Comparison of ENCODE assay signal across 27 cellular contexts in genomic region chr9:21533597-21533996, GRCh38. TPM values are rescaled to one million over a fixed set of nuclear protein-coding genes. Genes with fewer than 3 reads are reported as not detected.
"Had no signal": no experiment of that assay in that cellular context is flagged by ENCODE, and none has a peak within 500 bp of the region (broad histone marks: within the 10 kb centered on the region; RNA-seq: fewer than 3 reads in every experiment).

No MANE protein-coding gene starts in this region.

- H2AFZ ChIP-seq: neural progenitor cell had no signal

- DNase-seq: cortex of kidney; dorsolateral prefrontal cortex; effector CD8-positive, alpha-beta T cell; esophagus squamous epithelium; foreskin keratinocyte; heart left ventricle; hippocampal formation; kidney glomerular epithelial cell; midbrain; nucleus accumbens; ovary; right cardiac atrium; small intestine; stimulated activated CD4-positive, alpha-beta T cell treated with anti-CD3 and anti-CD28 coated beads, Interleukin-12 subunit alpha, Interleukin-12 subunit beta, amount 100 ng/mL, for 4 hours; stimulated activated CD4-positive, alpha-beta T cell treated with anti-CD3 and anti-CD28 coated beads, Interleukin-4, amount 100 ng/mL, for 1 hour; stimulated activated CD8-positive, alpha-beta memory T cell treated with anti-CD3 and anti-CD28 coated beads, Interleukin-4, amount 100 ng/mL, for 48 hours; stimulated activated naive CD8-positive, alpha-beta T cell treated with anti-CD3 and anti-CD28 coated beads, Interleukin-15, Interleukin-2, amounts not matched to agents 100 U/mL and 50 U/mL, for 24 hours; thyroid gland; upper lobe of right lung had no signal

- H3K36me3 ChIP-seq: heart left ventricle, neural progenitor cell, ovary, suprapubic skin, thyroid gland, upper lobe of right lung, vagina had no signal

- H3K36me3 Mint-ChIP-seq: natural killer cell treated with Interleukin-12 subunit alpha and Interleukin-12 subunit beta and Interleukin-15 and Interleukin-18, amount 100 ng/mL, for 72 hours; stimulated activated effector memory CD8-positive, alpha-beta T cell treated with anti-CD3 and anti-CD28 coated beads, Interleukin-12 subunit alpha, Interleukin-12 subunit beta, amount 100 ng/mL, for 72 hours had no signal

- H3K9me3 ChIP-seq: esophagus squamous epithelium, suprapubic skin, thyroid gland, upper lobe of right lung, vagina had no signal

- H3K27ac Mint-ChIP-seq: natural killer cell treated with Interleukin-12 subunit alpha and Interleukin-12 subunit beta and Interleukin-15 and Interleukin-18, amount 100 ng/mL, for 72 hours; neural progenitor cell; stimulated activated effector memory CD8-positive, alpha-beta T cell treated with anti-CD3 and anti-CD28 coated beads, Interleukin-12 subunit alpha, Interleukin-12 subunit beta, amount 100 ng/mL, for 72 hours had no signal

- H3K9ac ChIP-seq: neural progenitor cell had no signal

- H3K4me1 ChIP-seq: esophagus squamous epithelium, heart left ventricle, neural progenitor cell, suprapubic skin, thyroid gland, upper lobe of right lung, vagina had no signal

- H3K4me3 ChIP-seq: dorsolateral prefrontal cortex, esophagus squamous epithelium, heart left ventricle, neural progenitor cell, ovary, suprapubic skin, thyroid gland, upper lobe of right lung, vagina had no signal

- H3K27me3 ChIP-seq: foreskin keratinocyte, neural progenitor cell, ovary, suprapubic skin, thyroid gland, vagina had no signal

- ATAC-seq: foreskin keratinocyte; heart left ventricle; natural killer cell treated with Interleukin-12 subunit alpha and Interleukin-12 subunit beta and Interleukin-15 and Interleukin-18, amount 100 ng/mL, for 72 hours; right cardiac atrium; stimulated activated effector memory CD8-positive, alpha-beta T cell treated with anti-CD3 and anti-CD28 coated beads, Interleukin-12 subunit alpha, Interleukin-12 subunit beta, amount 100 ng/mL, for 72 hours; stimulated activated naive CD8-positive, alpha-beta T cell treated with anti-CD3 and anti-CD28 coated beads, Interleukin-15, Interleukin-2, amounts not matched to agents 100 U/mL and 50 U/mL, for 24 hours; upper lobe of right lung had no signal

- H3K9me3 Mint-ChIP-seq: natural killer cell treated with Interleukin-12 subunit alpha and Interleukin-12 subunit beta and Interleukin-15 and Interleukin-18, amount 100 ng/mL, for 72 hours; neural progenitor cell; stimulated activated effector memory CD8-positive, alpha-beta T cell treated with anti-CD3 and anti-CD28 coated beads, Interleukin-12 subunit alpha, Interleukin-12 subunit beta, amount 100 ng/mL, for 72 hours had no signal

- H3K4me2 ChIP-seq: neural progenitor cell had no signal

- H3K27ac ChIP-seq: dorsolateral prefrontal cortex, esophagus squamous epithelium, foreskin keratinocyte, heart left ventricle, neural progenitor cell, ovary, suprapubic skin, thyroid gland, upper lobe of right lung, vagina had no signal

- H3K4me3 Mint-ChIP-seq: natural killer cell treated with Interleukin-12 subunit alpha and Interleukin-12 subunit beta and Interleukin-15 and Interleukin-18, amount 100 ng/mL, for 72 hours; neural progenitor cell; stimulated activated effector memory CD8-positive, alpha-beta T cell treated with anti-CD3 and anti-CD28 coated beads, Interleukin-12 subunit alpha, Interleukin-12 subunit beta, amount 100 ng/mL, for 72 hours had no signal

- H3K4me1 Mint-ChIP-seq: neural progenitor cell; stimulated activated effector memory CD8-positive, alpha-beta T cell treated with anti-CD3 and anti-CD28 coated beads, Interleukin-12 subunit alpha, Interleukin-12 subunit beta, amount 100 ng/mL, for 72 hours had no signal

RNA-seq across cellular contexts. Expression of gene IFNE, which starts 51.5 kb away (rescaled TPM):
- total RNA-seq: epithelial cell of proximal tubule; lower leg skin; natural killer cell treated with Interleukin-12 subunit alpha and Interleukin-12 subunit beta and Interleukin-15 and Interleukin-18, amount 100 ng/mL, for 72 hours; posterior vena cava; right cardiac atrium; suprapubic skin; upper lobe of right lung had no signal
- polyA plus RNA-seq: heart left ventricle, ovary, right cardiac atrium had no signal
